Comparison of ENCODE assay signal across 8 cellular contexts in the genomic region with DNA sequence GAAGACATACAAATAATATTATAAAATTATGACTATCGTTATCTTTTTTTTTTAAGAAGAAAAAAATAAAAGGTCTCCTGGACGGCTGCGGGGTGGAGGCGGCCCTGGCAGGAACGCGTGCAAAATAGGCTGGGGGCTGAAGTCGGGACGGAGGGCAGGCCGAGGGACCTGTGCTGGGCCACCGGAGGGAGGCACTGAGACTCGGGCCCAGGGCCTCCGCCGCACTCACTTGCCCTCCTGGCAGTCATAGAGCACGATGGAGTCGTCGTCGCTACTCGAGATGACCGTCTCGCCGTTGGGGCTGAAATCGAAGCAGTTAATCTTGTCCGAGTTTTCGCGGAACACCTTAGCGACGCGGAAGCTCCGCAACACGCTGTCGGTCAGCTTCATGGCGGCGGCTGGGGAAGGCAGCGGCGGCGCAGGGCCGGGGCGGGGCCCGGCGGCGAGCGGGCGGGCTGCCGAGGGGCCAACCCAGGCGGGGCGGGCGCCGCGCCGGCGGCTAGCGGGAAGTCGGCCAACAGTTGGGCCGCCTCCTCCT. TPM values are rescaled to one million over a fixed set of nuclear protein-coding genes. Genes with fewer than 3 reads are reported as not detected.
DNase-seq lines count a peak whose midpoint lies in the region; ATAC-seq and TF ChIP-seq lines count a peak whose summit lies in the region.

No MANE protein-coding gene starts in this region.

- intact Hi-C loops in OCI-LY7 (cut with micrococcal nuclease; ENCODE audit: unreplicated experiment): loop anchor here (1.0 kb wide), 2 partner anchors 39 to 53 kb away; a partner anchor contains a TSS

- no peaks in the 10 kb centered on the region for H3K27me3 ChIP-seq in iPS DF 6.9 (ENCODE audit: control insufficient read depth, insufficient read depth, low read length)

- no peak overlapping the region for H2AFZ ChIP-seq in OCI-LY7 (ENCODE audit: low read length)

- H3K9me3 ChIP-seq in OCI-LY7 (ENCODE audit: low read length) (peaks cover 4% of the 10 kb centered on the region; the same call in 1 of the 2 replicates), iPS DF 6.9 (ENCODE audit: control insufficient read depth, insufficient read depth, low read length) (no peaks in the 10 kb centered on the region)

- WGBS in adipose tissue, 3 donors: 0 to 1% (median 0%) methylated on average over 47 to 54 of the region's 54 CpGs
- WGBS in iPS DF 6.9 (ENCODE audit: insufficient coverage, insufficient read length): no CpG with 5 or more reads among the region's 54 CpGs

- peak; percentile 47 for TF ChIP-seq CTCF in OCI-LY7 (conservative IDR thresholded peaks at IDR 0.05; ENCODE audit: low read length)

- peaks cover 51% of the 10 kb centered on the region for H3K79me2 ChIP-seq in OCI-LY7 (ENCODE audit: insufficient read depth, low read depth, low read length)

- ATAC-seq in GM18858 (IDR thresholded peaks at IDR 0.05; ENCODE audit: unreplicated experiment) (peak; percentile 31), HG03025 (IDR thresholded peaks at IDR 0.05; ENCODE audit: low FRiP score, unreplicated experiment) (peak; percentile 61)

- DNase-seq in AG08396 (ENCODE audit: low spot score): peak; percentile 68
- peak; percentile 73 for DNase-seq in OCI-LY7 (ENCODE audit: low spot score)
- DNase-seq in iPS DF 6.9 (ENCODE audit: low read depth, low spot score): no peak
- DNase-seq in A172 (ENCODE audit: low spot score): no peak

- H3K36me3 ChIP-seq in OCI-LY7 (ENCODE audit: insufficient read depth, low read length) (peaks cover 40% of the 10 kb centered on the region), iPS DF 6.9 (ENCODE audit: control insufficient read depth, insufficient read depth, low read length) (no peaks in the 10 kb centered on the region)

- peaks cover 29% of the 10 kb centered on the region for H3K4me1 ChIP-seq in OCI-LY7 (ENCODE audit: insufficient read depth, low read length, poor library complexity, severe bottlenecking)
- no peaks in the 10 kb centered on the region for H3K4me1 ChIP-seq in iPS DF 6.9 (ENCODE audit: control insufficient read depth, insufficient read depth, low read length)

- H3K4me3 ChIP-seq in OCI-LY7 (ENCODE audit: low read depth, low read length, poor library complexity, severe bottlenecking) (peak overlapping the region; percentile 70), iPS DF 6.9 (ENCODE audit: low read length) (peak overlapping the region; percentile 85), skin epidermis (peak overlapping the region; percentile 49 to 80 (median 67))

- H3K27ac ChIP-seq in OCI-LY7 (ENCODE audit: low read depth, low read length, poor library complexity, severe bottlenecking): peak overlapping the region; percentile 67
- peak overlapping the region; percentile 22 for H3K27ac ChIP-seq in adipose tissue (ENCODE audit: low read depth, low read length)
- no peak overlapping the region for H3K27ac ChIP-seq in iPS DF 6.9 (ENCODE audit: low read length)
- peak overlapping the region; percentile 80 to 98 (median 94) for H3K27ac ChIP-seq in skin epidermis

- H3K9me2 ChIP-seq in OCI-LY7 (ENCODE audit: insufficient read depth, low read length): no peaks in the 10 kb centered on the region

- no TSS peak for BruUV-seq in OCI-LY7 (replicated peaks; lab: Mats Ljungman, UMichigan)

- CTCF ChIA-PET in OCI-LY7 (lab: Charles Lee; ENCODE audit: unreplicated experiment): interaction anchor here (1.0 kb wide), 1 partner anchor 39 kb away, joined by 3 read pairs; a partner anchor contains a TSS

- peak overlapping the region; percentile 94 for H3K4me2 ChIP-seq in OCI-LY7 (ENCODE audit: low read length)

- POLR2A ChIA-PET in OCI-LY7 (lab: Charles Lee): interaction anchor here (0.9 to 2.5 kb wide), 14 partner anchors 9 to 154 kb away, joined by 3 to 13 read pairs (median 6); a partner anchor contains a TSS

- peaks cover 29% of the 10 kb centered on the region for H4K20me1 ChIP-seq in OCI-LY7 (ENCODE audit: insufficient read depth, low read length)

RNA-seq across cellular contexts. Expression of a gene that starts 0.4 kb away (rescaled TPM):
- 27.8 and 38.5 TPM in 2 replicates for total RNA-seq in OCI-LY7 (2014; rRNA removed; shearing (Covaris generic))
- total RNA-seq in OCI-LY7 (2022): 66.2 and 67.9 TPM in 2 replicates
- polyA plus RNA-seq in adipose tissue: 10 to 100 TPM; 16.3 to 44.0 (median 40.5) TPM
- 42.0 and 46.2 TPM in 2 replicates for total RNA-seq in A172 (2014; rRNA removed; shearing (Covaris generic))

RNA-seq across cellular contexts. Expression of a gene that starts 9.6 kb away (rescaled TPM):
- 24.5 and 28.1 TPM in 2 replicates for total RNA-seq in OCI-LY7 (2014; rRNA removed; shearing (Covaris generic))
- total RNA-seq in OCI-LY7 (2022): 28.6 and 29.6 TPM in 2 replicates
- polyA plus RNA-seq in adipose tissue: 100 to 1,000 TPM in 1 of 3 donors, 10 to 100 TPM in 1, 1 to 10 TPM in 1; 9.3 to 111 (median 37.8) TPM
- total RNA-seq in A172 (2014; rRNA removed; shearing (Covaris generic)): 5.4 and 6.8 TPM in 2 replicates

RNA-seq across cellular contexts. Expression of a gene that starts 32.5 kb away (rescaled TPM):
- 1.1 and 4.4 TPM in 2 replicates for total RNA-seq in OCI-LY7 (2014; rRNA removed; shearing (Covaris generic))
- 13.8 and 15.6 TPM in 2 replicates for total RNA-seq in OCI-LY7 (2022)
- polyA plus RNA-seq in adipose tissue: 10 to 100 TPM in 2 of 3 donors, 1 to 10 TPM in 1; 6.0 to 31.8 (median 18.1) TPM
- total RNA-seq in A172 (2014; rRNA removed; shearing (Covaris generic)): 15.6 and 19.5 TPM in 2 replicates

RNA-seq across cellular contexts. Expression of a gene that starts 38.1 kb away (rescaled TPM):
- total RNA-seq in OCI-LY7 (2014; rRNA removed; shearing (Covaris generic)): 14.2 and 18.3 TPM in 2 replicates
- 5.8 and 10.5 TPM in 2 replicates for total RNA-seq in OCI-LY7 (2022)
- polyA plus RNA-seq in adipose tissue: 10 to 100 TPM in 1 of 3 donors, 1 to 10 TPM in 2; 2.4 to 10.7 (median 8.0) TPM
- 0.69 and 3.1 TPM in 2 replicates for total RNA-seq in A172 (2014; rRNA removed; shearing (Covaris generic))

RNA-seq across cellular contexts. Expression of a gene that starts 39.1 kb away (rescaled TPM):
- total RNA-seq in OCI-LY7 (2014; rRNA removed; shearing (Covaris generic)): 40.0 and 52.8 TPM in 2 replicates
- total RNA-seq in OCI-LY7 (2022): 60.2 and 64.9 TPM in 2 replicates
- polyA plus RNA-seq in adipose tissue: 10 to 100 TPM; 20.0 to 58.3 (median 51.4) TPM
- 93.0 and 94.6 TPM in 2 replicates for total RNA-seq in A172 (2014; rRNA removed; shearing (Covaris generic))

Comparison
In these comparisons a context has a peak if more than half of its experiments do, and no peak if none do; other contexts are left out.
1. DNase-seq: peak in AG08396 (single experiment) and OCI-LY7 (single experiment); none in iPS DF 6.9 (single experiment) and A172 (single experiment).
2. Peak in every context shown above with its lines, with median percentiles within 50 percentile points of each other: H3K4me3 ChIP-seq.